24 cellular contexts compared by ENCODE assay signal in genomic region chr17:81846743-81847689, GRCh38. TPM values are rescaled to one million over a fixed set of nuclear protein-coding genes. Genes with fewer than 3 reads are reported as not detected.
DNase-seq lines count a peak whose midpoint lies in the region; ATAC-seq, FAIRE-seq and TF ChIP-seq lines count a peak whose summit lies in the region.
"Had no signal": no experiment of that assay in that cellular context is flagged by ENCODE, and none has a peak within 500 bp of the region (broad histone marks: within the 10 kb centered on the region; RNA-seq: fewer than 3 reads in every experiment).

No MANE protein-coding gene starts in this region.

- intact Hi-C loops in esophagus squamous epithelium (cut with DNase I): no loop called here

- TF ChIP-seq POLR2A in GM12891 (IDR thresholded peaks at IDR 0.05; ENCODE audit: low read depth, low read length) (no peak; the same call in 1 of the 2 replicates), esophagus squamous epithelium (IDR thresholded peaks at IDR 0.05) (no peak)

- no peak for FAIRE-seq in GM12891 (lab: Jason Lieb, UNC)
- FAIRE-seq: GM18507 had no signal

- H3K27me3 ChIP-seq in esophagus squamous epithelium (no peaks in the 10 kb centered on the region), neutrophil (no peaks in the 10 kb centered on the region)
- H3K27me3 ChIP-seq: Peyer's patch had no signal

- peak overlapping the region; percentile 71 for H3K27ac ChIP-seq in VCaP
- peak overlapping the region in 3 of 4 donors; percentile 13 to 29 (median 21) for H3K27ac ChIP-seq in esophagus squamous epithelium
- peak overlapping the region; percentile 6 for H3K27ac ChIP-seq in neutrophil
- H3K27ac ChIP-seq: GM23248, Peyer's patch had no signal

- no peaks in the 10 kb centered on the region for H3K9me3 ChIP-seq in esophagus squamous epithelium
- no peaks in the 10 kb centered on the region for H3K9me3 ChIP-seq in neutrophil
- H3K9me3 ChIP-seq: Peyer's patch, SK-N-SH had no signal

- H3K4me1 ChIP-seq in esophagus squamous epithelium (peaks cover 8 to 24% (median 11%) of the 10 kb centered on the region in 3 donors), neutrophil (ENCODE audit: control insufficient read depth in 1 of 2, insufficient read depth in 1 of 2, low read depth in 1 of 2, low read length in 1 of 2) (peaks cover 0 to 8% of the 10 kb centered on the region in 2 experiments)
- H3K4me1 ChIP-seq: Peyer's patch had no signal

- ATAC-seq in GM21367 (IDR thresholded peaks at IDR 0.05; ENCODE audit: unreplicated experiment): no peak
- no peak for ATAC-seq in HG03460 (IDR thresholded peaks at IDR 0.05; ENCODE audit: unreplicated experiment)
- no peak for ATAC-seq in HG03139 (IDR thresholded peaks at IDR 0.05; ENCODE audit: unreplicated experiment)

- H3K4me3 ChIP-seq in esophagus squamous epithelium: no peak overlapping the region
- H3K4me3 ChIP-seq in neutrophil (ENCODE audit: low read depth in 1 of 2, low read length in 1 of 2): no peak overlapping the region
- H3K4me3 ChIP-seq: GM23248, Peyer's patch had no signal

- TF ChIP-seq CTCF in VCaP (conservative IDR thresholded peaks at IDR 0.05) (no peak), esophagus squamous epithelium (IDR thresholded peaks at IDR 0.05) (no peak), neutrophil (IDR thresholded peaks at IDR 0.05) (no peak)

- H3K36me3 ChIP-seq in esophagus squamous epithelium: peaks cover 61 to 99% (median 84%) of the 10 kb centered on the region in 3 donors
- peaks cover 85% of the 10 kb centered on the region for H3K36me3 ChIP-seq in neutrophil

- WGBS in esophagus squamous epithelium, 2 donors: 83 to 89% methylated on average over 14 to 16 of the region's 24 CpGs

- DNase-seq in GM12891 (ENCODE audit: insufficient read length, low spot score) (no peak), esophagus squamous epithelium (lab: John Stamatoyannopoulos, UW) (no peak)
- no peak for DNase-seq in stimulated activated naive CD4-positive, alpha-beta T cell (lab: John Stamatoyannopoulos, UW)
- DNase-seq: AML-193; Calu3; CD4-positive, alpha-beta T cell; DMS53; GM23248; IMR-90; Kasumi-1; NCI-H1105; NCI-H187; NCI-H226; NCI-H524 treated with DMSO at 0.1 percent for 48 hours; Peyer's patch; SHP77; SK-N-SH had no signal

TF ChIP-seq in GM12891, 5 proteins besides CTCF, POLR2A, EP300 and RAD21:
- TF ChIP-seq PAX5 (IDR thresholded peaks at IDR 0.05; ENCODE audit: insufficient read depth, low read length, severe bottlenecking): no peak
- no peak for TF ChIP-seq TAF1 (IDR thresholded peaks at IDR 0.05; ENCODE audit: low read depth, low read length)
- TF ChIP-seq POLR2AphosphoS5 (IDR thresholded peaks at IDR 0.05; ENCODE audit: low read depth, low read length): peak; percentile 22; the same call in 1 of the 2 replicates
- no peak for TF ChIP-seq SPI1 (IDR thresholded peaks at IDR 0.05; ENCODE audit: low read depth, low read length)
- TF ChIP-seq POU2F2 (IDR thresholded peaks at IDR 0.05; ENCODE audit: low read depth, low read length): no peak

RNA-seq across cellular contexts. Expression of gene PPP1R27, which starts 12.2 kb away (rescaled TPM):
- polyA plus RNA-seq in GM12891 (2012; ENCODE audit: low read depth, missing spikeins): 2.4 TPM
- total RNA-seq in esophagus squamous epithelium: not detected
- total RNA-seq: A673; Calu3; CD4-positive, alpha-beta T cell; GM23248; IMR-90; Peyer's patch had no signal
- polyA plus RNA-seq: GM23248 had no signal

RNA-seq across cellular contexts. Expression of gene P4HB, which starts 13.3 kb away (rescaled TPM):
- 414 TPM for polyA plus RNA-seq in GM12891 (2012; ENCODE audit: low read depth, missing spikeins)
- 1,000 to 10,000 TPM in 3 of 4 donors, 100 to 1,000 TPM in 1; 459 to 2,191 (median 1,569) TPM for total RNA-seq in esophagus squamous epithelium

RNA-seq across cellular contexts. Expression of gene MCRIP1, which starts 13.9 kb away (rescaled TPM):
- polyA plus RNA-seq in GM12891 (2012; ENCODE audit: low read depth, missing spikeins): 42.9 TPM
- 10 to 100 TPM in 3 of 4 donors, 1 to 10 TPM in 1; 8.7 to 28.0 (median 13.2) TPM for total RNA-seq in esophagus squamous epithelium

RNA-seq across cellular contexts. Expression of gene ARHGDIA, which starts 24.1 kb away (rescaled TPM):
- polyA plus RNA-seq in GM12891 (2012; ENCODE audit: low read depth, missing spikeins): 203 TPM
- total RNA-seq in esophagus squamous epithelium: 100 to 1,000 TPM; 166 to 239 (median 176) TPM

RNA-seq across cellular contexts. Expression of gene GCGR, which starts 43.1 kb away (rescaled TPM):
- polyA plus RNA-seq in GM12891 (2012; ENCODE audit: low read depth, missing spikeins): not detected
- total RNA-seq in esophagus squamous epithelium: not detected
- total RNA-seq: A673; CD4-positive, alpha-beta T cell; GM23248; IMR-90 had no signal
- polyA plus RNA-seq: GM23248, IMR-90, SK-N-SH had no signal

Comparison
In these comparisons a context has a peak if more than half of its experiments do, and no peak if none do; other contexts are left out.
1. H3K27ac ChIP-seq: peak in every context shown above with its lines; median percentile 71 in VCaP; 21 in esophagus squamous epithelium; 6 in neutrophil.